In the genomic region with DNA sequence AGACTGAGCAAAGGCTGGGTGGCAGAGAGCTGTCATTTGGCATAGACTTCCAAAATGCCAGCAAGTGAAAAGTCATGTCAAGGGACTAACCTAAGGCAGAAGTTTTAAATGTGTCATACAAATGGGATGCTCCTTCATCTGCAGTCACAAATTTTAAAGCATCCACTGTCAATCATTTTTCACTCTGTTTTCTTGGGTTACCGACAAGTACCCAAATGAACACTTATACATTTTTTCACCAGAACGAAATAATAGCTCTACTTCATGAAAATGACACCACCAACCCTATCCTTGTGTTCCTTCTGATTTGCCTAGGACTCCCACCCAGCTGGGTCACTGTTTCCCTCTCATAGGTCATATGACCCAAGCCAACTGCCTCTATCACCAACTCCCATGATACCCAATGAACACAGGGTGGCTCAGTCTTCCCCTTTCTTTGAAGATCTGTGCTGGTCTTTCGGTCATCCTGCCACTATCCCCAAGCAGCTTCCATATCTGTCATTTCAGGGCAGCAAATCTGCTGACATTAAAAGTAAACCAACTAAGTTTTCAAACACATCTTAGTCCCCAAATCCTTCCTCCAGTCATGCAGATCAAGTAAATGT, we compare ENCODE assay signal across 8 cellular contexts. TPM values are rescaled to one million over a fixed set of nuclear protein-coding genes. Genes with fewer than 3 reads are reported as not detected.
DNase-seq lines count a peak whose midpoint lies in the region; ATAC-seq and TF ChIP-seq lines count a peak whose summit lies in the region.

No MANE protein-coding gene starts in this region.

- no peak for ATAC-seq in heart right ventricle
- ATAC-seq in Right ventricle myocardium inferior = no peak
- ATAC-seq in natural killer cell = no peak
- no peak for ATAC-seq in GM21526 (IDR thresholded peaks at IDR 0.05; ENCODE audit: low FRiP score, unreplicated experiment)
- ATAC-seq in GM21390 (IDR thresholded peaks at IDR 0.05; ENCODE audit: unreplicated experiment) = no peak

- intact Hi-C loops in heart right ventricle (cut with DNase I) (loop anchor here in 3 of 10 donors (5.0 to 10.0 kb wide), 3 partner anchors 47 to 59 kb away; no protein-coding TSS in a partner anchor), Right ventricle myocardium inferior (cut with DNase I) (loop anchor here (2.0 kb wide), 1 partner anchor 23 kb away; no protein-coding TSS in a partner anchor), breast epithelium (cut with DNase I; ENCODE audit: low total_unique reads) (no loop called here), natural killer cell (cut with micrococcal nuclease) (loop anchor here (5.0 kb wide), 1 partner anchor 328 kb away; no protein-coding TSS in a partner anchor)

- TF ChIP-seq POLR2A in breast epithelium (IDR thresholded peaks at IDR 0.05) = no peak

- DNase-seq in heart right ventricle (no peak), Right ventricle myocardium inferior (ENCODE audit: missing footprints) (no peak), breast epithelium (ENCODE audit: low spot score in 2 of 2) (no peak), natural killer cell (no peak), UCSD-AML1 (lab: John Stamatoyannopoulos, UW; ENCODE audit: unreplicated experiment) (no peak)

- peak overlapping the region; percentile 87 to 88 for H3K27ac Mint-ChIP-seq in natural killer cell

- H3K9me3 Mint-ChIP-seq in natural killer cell = no peaks in the 10 kb centered on the region

- H3K36me3 ChIP-seq in heart right ventricle = peaks cover 0 to 17% (median 0%) of the 10 kb centered on the region in 9 donors
- H3K36me3 ChIP-seq in breast epithelium = no peaks in the 10 kb centered on the region
- no peaks in the 10 kb centered on the region for H3K36me3 ChIP-seq in urinary bladder (ENCODE audit: insufficient read depth)

- TF ChIP-seq CTCF in heart right ventricle (IDR thresholded peaks at IDR 0.05) = no peak
- no peak for TF ChIP-seq CTCF in breast epithelium (IDR thresholded peaks at IDR 0.05)
- no peak for TF ChIP-seq CTCF in natural killer cell (IDR thresholded peaks at IDR 0.05)

- peaks cover 46 to 50% of the 10 kb centered on the region in 2 donors for H3K4me1 Mint-ChIP-seq in natural killer cell

- no peaks in the 10 kb centered on the region for H3K27me3 ChIP-seq in heart right ventricle
- no peaks in the 10 kb centered on the region for H3K27me3 ChIP-seq in breast epithelium

- 86 to 89% methylated on average over 3 of the region's 3 CpGs for WGBS in heart right ventricle, 2 donors
- WGBS in urinary bladder = 90% methylated on average over 3 of the region's 3 CpGs

- peak overlapping the region; percentile 89 for H3K4me3 Mint-ChIP-seq in natural killer cell

- peaks cover 0 to 3% of the 10 kb centered on the region in 2 donors for H3K27me3 Mint-ChIP-seq in natural killer cell (ENCODE audit: low read depth in 2 of 2)

- peak overlapping the region in 7 of 10 donors; percentile 6 to 44 (median 33) for H3K4me3 ChIP-seq in heart right ventricle
- no peak overlapping the region for H3K4me3 ChIP-seq in breast epithelium
- H3K4me3 ChIP-seq in urinary bladder (ENCODE audit: low read depth, low read length) = no peak overlapping the region

- H3K4me1 ChIP-seq in heart right ventricle (peaks cover 33 to 100% (median 98%) of the 10 kb centered on the region in 9 donors), breast epithelium (peaks cover 5 to 21% of the 10 kb centered on the region in 2 donors), urinary bladder (ENCODE audit: insufficient read depth) (no peaks in the 10 kb centered on the region)

- H3K9me3 ChIP-seq in heart right ventricle = no peaks in the 10 kb centered on the region
- no peaks in the 10 kb centered on the region for H3K9me3 ChIP-seq in breast epithelium

- peak overlapping the region; percentile 69 to 94 (median 88) for H3K27ac ChIP-seq in heart right ventricle
- H3K27ac ChIP-seq in breast epithelium = peak overlapping the region; percentile 76 to 87
- peak overlapping the region; percentile 29 for H3K27ac ChIP-seq in urinary bladder (ENCODE audit: low read depth)

- H3K36me3 Mint-ChIP-seq in natural killer cell = no peaks in the 10 kb centered on the region

RNA-seq across cellular contexts. Expression of gene KLF7, which starts 21.5 kb away (rescaled TPM):
- total RNA-seq in heart right ventricle = 10 to 100 TPM; 21.8 to 51.8 (median 30.8) TPM
- 1 to 10 TPM; 5.0 to 5.6 TPM for polyA plus RNA-seq in heart right ventricle
- total RNA-seq in Right ventricle myocardium inferior = 25.3 TPM
- total RNA-seq in breast epithelium = 10 to 100 TPM; 21.0 to 40.7 (median 37.3) TPM
- 10 to 100 TPM; 22.9 to 39.1 (median 32.4) TPM for total RNA-seq in natural killer cell
- total RNA-seq in urinary bladder = 30.3 TPM
- polyA plus RNA-seq in urinary bladder = 15.1 TPM

Comparison
In these comparisons a context has a peak if more than half of its experiments do, and no peak if none do; other contexts are left out.
1. H3K27ac ChIP-seq: peak in every context shown above with its lines; median percentile 88 in heart right ventricle; 82 in breast epithelium; 29 in urinary bladder.
2. H3K4me3 ChIP-seq: peak in heart right ventricle (7 of 10); none in breast epithelium (0 of 3) and urinary bladder (single experiment).